In the genomic region with DNA sequence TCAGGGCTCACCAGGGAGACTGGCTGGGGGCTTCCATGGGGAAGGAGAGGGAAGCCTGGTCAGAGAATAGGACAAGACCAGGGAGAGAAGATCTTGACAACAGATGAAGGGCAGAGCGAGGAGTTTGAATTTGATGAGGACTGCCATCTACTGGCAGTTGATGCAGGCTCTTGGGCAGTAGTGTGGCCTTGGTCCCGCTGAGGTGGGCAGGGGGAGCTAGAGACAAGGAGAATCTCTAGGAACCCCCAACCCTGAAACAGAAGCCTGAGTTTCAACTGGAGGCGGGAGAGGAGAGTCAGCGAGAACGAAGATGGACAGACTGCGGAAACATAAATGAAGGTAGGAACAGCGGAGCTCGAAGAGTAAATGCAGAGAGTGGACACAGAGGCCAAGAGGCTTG, we compare ENCODE assay signal across 7 cellular contexts.
DNase-seq lines count a peak whose midpoint lies in the region; ATAC-seq, FAIRE-seq and TF ChIP-seq lines count a peak whose summit lies in the region.

No MANE protein-coding gene starts in this region.

- no peaks in the 10 kb centered on the region for H3K9me1 ChIP-seq in IMR-90 (ENCODE audit: insufficient read depth, low read length)

- 0 out of 2 replicates have a peak overlapping the region, but pooled peaks have one; percentile 35 for H3K23ac ChIP-seq in IMR-90 (ENCODE audit: low read depth, low read length)

- TF ChIP-seq RAD21 in IMR-90 (IDR thresholded peaks at IDR 0.05; ENCODE audit: low read length): peak; percentile 83

- H2AK5ac ChIP-seq in IMR-90 (ENCODE audit: low read depth, low read length): peak overlapping the region; percentile 38; the same call in 1 of the 2 replicates

- no peak overlapping the region for H3K27ac Mint-ChIP-seq in astrocyte (ENCODE audit: unreplicated experiment)

- no peak overlapping the region for H3K9ac ChIP-seq in IMR-90 (ENCODE audit: low read depth, low read length)
- H3K9ac ChIP-seq in astrocyte (ENCODE audit: low read length): no peak overlapping the region

- no peak for TF ChIP-seq POLR2A in IMR-90 (IDR thresholded peaks at IDR 0.05; ENCODE audit: low read depth, low read length)

- peak overlapping the region; percentile 56 for H3K4ac ChIP-seq in IMR-90 (ENCODE audit: low read depth, low read length)

- no peaks in the 10 kb centered on the region for H3K79me1 ChIP-seq in IMR-90 (ENCODE audit: low read depth in 1 of 2, low read length in 2 of 2)

- no peaks in the 10 kb centered on the region for H3K9me3 Mint-ChIP-seq in astrocyte (ENCODE audit: unreplicated experiment)

- ATAC-seq in IMR-90 (ENCODE audit: low read depth) (peak; percentile 93), HG03108 (IDR thresholded peaks at IDR 0.05; ENCODE audit: unreplicated experiment) (no peak)

- no peak overlapping the region for H3K4me3 Mint-ChIP-seq in astrocyte (ENCODE audit: unreplicated experiment)

- H2BK15ac ChIP-seq in IMR-90 (ENCODE audit: low read depth, low read length): peak overlapping the region; percentile 83; the same call in 2 of the 3 replicates

- H3K18ac ChIP-seq in IMR-90 (ENCODE audit: low read depth, low read length): no peak overlapping the region

- no CpG with 5 or more reads among the region's 8 CpGs for WGBS in IMR-90 (ENCODE audit: extremely low coverage in 2 of 2, insufficient read length in 1 of 2), 2 experiments

- H4K5ac ChIP-seq in IMR-90 (ENCODE audit: low read depth, low read length): peak overlapping the region; percentile 37

- peak overlapping the region; percentile 11; the same call in 1 of the 2 replicates for H4K91ac ChIP-seq in IMR-90 (ENCODE audit: insufficient read depth, low read depth, low read length)

- no peak overlapping the region for H3K56ac ChIP-seq in IMR-90 (ENCODE audit: extremely low read depth, insufficient read depth, low read length)

- H3K27me3 ChIP-seq in IMR-90 (ENCODE audit: control insufficient read depth, insufficient read depth, low read length) (no peaks in the 10 kb centered on the region), astrocyte (ENCODE audit: insufficient read depth, low read length) (no peaks in the 10 kb centered on the region)

- CTCF ChIA-PET in IMR-90 (lab: Yijun Ruan, JAX): interaction anchor here (0.6 to 2.7 kb wide), 15 partner anchors 45 to 301 kb away, joined by 3 to 30 read pairs (median 5); a partner anchor contains a TSS

- H3K4me1 ChIP-seq in IMR-90 (ENCODE audit: control insufficient read depth, insufficient read depth, low read length) (no peaks in the 10 kb centered on the region), astrocyte (ENCODE audit: insufficient read depth, low read length) (no peaks in the 10 kb centered on the region)

- H3K79me2 ChIP-seq in astrocyte (ENCODE audit: insufficient read depth, low read length): no peaks in the 10 kb centered on the region

- H3K9me3 ChIP-seq in IMR-90 (ENCODE audit: control insufficient read depth, insufficient read depth, low read length) (no peaks in the 10 kb centered on the region), astrocyte (ENCODE audit: insufficient read depth, low read depth, low read length) (no peaks in the 10 kb centered on the region)

- no peaks in the 10 kb centered on the region for H3K4me1 Mint-ChIP-seq in astrocyte (ENCODE audit: low read depth, unreplicated experiment)

- peaks cover 2% of the 10 kb centered on the region for H3K27me3 Mint-ChIP-seq in astrocyte (ENCODE audit: low read depth, unreplicated experiment)

- H3K36me3 Mint-ChIP-seq in astrocyte (ENCODE audit: low read depth, unreplicated experiment): no peaks in the 10 kb centered on the region

- no peak overlapping the region for H2BK5ac ChIP-seq in IMR-90 (ENCODE audit: low read depth, low read length, poor library complexity, severe bottlenecking)

- POLR2A ChIA-PET in IMR-90 (lab: Charles Lee; ENCODE audit: unreplicated experiment): interaction anchor here (1.0 kb wide), 1 partner anchor 81 kb away, joined by 3 read pairs; a partner anchor contains a TSS

- H4K20me1 ChIP-seq in IMR-90 (ENCODE audit: insufficient read depth, low read length): no peaks in the 10 kb centered on the region
- no peaks in the 10 kb centered on the region for H4K20me1 ChIP-seq in astrocyte (ENCODE audit: insufficient read depth, low read length)

- peak overlapping the region; percentile 44; the same call in 1 of the 2 replicates for H2BK120ac ChIP-seq in IMR-90 (ENCODE audit: low read depth, low read length)

- peak; percentile 49 for FAIRE-seq in astrocyte (lab: Jason Lieb, UNC)

- H3K36me3 ChIP-seq in IMR-90 (ENCODE audit: control insufficient read depth, insufficient read depth, low read length) (no peaks in the 10 kb centered on the region), astrocyte (ENCODE audit: insufficient read depth, low read length) (no peaks in the 10 kb centered on the region)

- H3K27ac ChIP-seq in IMR-90 (ENCODE audit: insufficient read depth, low read length) (no peak overlapping the region), astrocyte (ENCODE audit: low read depth, low read length) (no peak overlapping the region), substantia nigra (ENCODE audit: low read depth, low read length, poor library complexity, severe bottlenecking) (no peak overlapping the region)

- H3K4me2 ChIP-seq in IMR-90 (ENCODE audit: low read depth, low read length): no peak overlapping the region
- no peak overlapping the region for H3K4me2 ChIP-seq in astrocyte (ENCODE audit: low read length)

- DNase-seq in EL (peak; percentile 42), IMR-90 (peak; percentile 80), astrocyte (ENCODE audit: low read depth) (peak; percentile 47), iPS DF 19.7 (ENCODE audit: low read depth, low spot score) (peak; percentile 47), substantia nigra (lab: John Stamatoyannopoulos, UW) (peak in 31 of 49 donors; percentile 6 to 67 (median 27)), NCI-H2171 treated with DMSO at 0.1 percent for 48 hours (lab: John Stamatoyannopoulos, UW) (no peak)

- peak overlapping the region in 1 of 2 experiments; percentile 44; a peak in 1 of 4 replicates for H4K8ac ChIP-seq in IMR-90 (ENCODE audit: low read depth in 2 of 2, low read length in 2 of 2)

- H3K4me3 ChIP-seq in IMR-90 (ENCODE audit: insufficient read depth, low read depth, low read length) (no peak overlapping the region), astrocyte (ENCODE audit: insufficient read depth, low read depth, low read length) (no peak overlapping the region)

- H2BK20ac ChIP-seq in IMR-90 (ENCODE audit: low read depth, low read length): peak overlapping the region; percentile 76

- BruUV-seq in IMR-90 (replicated peaks; lab: Mats Ljungman, UMichigan): no TSS peak

- intact Hi-C loops in IMR-90 (cut with micrococcal nuclease): loop anchor here (1.0 to 5.0 kb wide), 6 partner anchors 55 to 254 kb away; a partner anchor contains a TSS

- TF ChIP-seq CTCF in IMR-90 (conservative IDR thresholded peaks at IDR 0.05; ENCODE audit: low read depth, low read length) (peak; percentile 98), astrocyte (IDR thresholded peaks at IDR 0.05; ENCODE audit: insufficient read depth, low read depth, low read length) (peak; percentile 62)

- dilution Hi-C loops in IMR-90 (cut with HindIII; ENCODE audit: low sequenced_read_pairs, unreplicated experiment): no loop called here

- H2AFZ ChIP-seq in IMR-90 (replicated peaks; ENCODE audit: low read length, poor library complexity): peak overlapping the region; percentile 87
- no peak overlapping the region for H2AFZ ChIP-seq in astrocyte (ENCODE audit: low read depth, low read length)

- in situ Hi-C loops in IMR-90 (cut with MboI; ENCODE audit: low sequenced_read_pairs): loop anchor here (5.0 to 10.0 kb wide), 2 partner anchors 143 to 260 kb away; no protein-coding TSS in a partner anchor

- peak overlapping the region; percentile 84 for H2AK9ac ChIP-seq in IMR-90 (replicated peaks; ENCODE audit: low read depth, low read length, poor library complexity)

- H3K14ac ChIP-seq in IMR-90 (replicated peaks; ENCODE audit: low read depth, low read length): no peak overlapping the region

TF ChIP-seq in IMR-90, 13 proteins besides CTCF, POLR2A, EP300 and RAD21:
- TF ChIP-seq MXI1 (IDR thresholded peaks at IDR 0.05; ENCODE audit: borderline replicate concordance, low read depth, low read length): no peak
- TF ChIP-seq SMC3 (IDR thresholded peaks at IDR 0.05; ENCODE audit: low read depth, low read length): peak; percentile 91
